29 cellular contexts compared by ENCODE assay signal in the genomic region with DNA sequence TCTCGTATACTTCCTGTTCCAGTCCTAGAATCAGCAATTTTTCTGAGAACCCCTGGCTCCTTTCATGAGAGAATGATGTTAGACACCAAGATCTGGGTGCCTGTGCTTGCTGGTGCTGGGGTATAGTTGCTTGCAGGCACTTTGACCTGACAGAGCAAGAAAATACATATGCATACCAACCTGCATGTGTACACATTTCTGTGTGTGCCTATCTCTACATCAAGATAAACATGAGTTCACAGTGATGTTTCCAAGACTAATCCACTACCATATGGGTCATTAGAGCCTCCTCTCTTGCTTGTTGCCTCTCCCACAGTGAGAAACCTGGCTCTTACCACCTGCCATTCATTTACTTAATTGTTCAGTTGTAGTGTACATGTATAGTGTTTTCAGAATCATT.
"Had no signal": no experiment of that assay in that cellular context is flagged by ENCODE, and none has a peak within 500 bp of the region (broad histone marks: within the 10 kb centered on the region; RNA-seq: fewer than 3 reads in every experiment).

No MANE protein-coding gene starts in this region.

- H3K4me1 Mint-ChIP-seq: activated T-helper 17 cell treated with anti-CD3 and anti-CD28 coated beads, Interleukin-2, amount 50 U/mL, for 72 hours; central memory CD8-positive, alpha-beta T cell; immature natural killer cell; stimulated activated effector memory CD8-positive, alpha-beta T cell treated with anti-CD3 and anti-CD28 coated beads, Interleukin-12 subunit alpha, Interleukin-12 subunit beta, amount 100 ng/mL, for 72 hours had no signal

- H3K27me3 ChIP-seq: colonic mucosa, left lung, neutrophil, stomach, suprapubic skin, transverse colon had no signal

- H3K4me3 ChIP-seq: colonic mucosa, dorsolateral prefrontal cortex, left lung, lung, skin epidermis, stomach, suprapubic skin, transverse colon had no signal

- H3K36me3 ChIP-seq: colonic mucosa, left lung, neutrophil, stomach, suprapubic skin, transverse colon had no signal

- H3K9me3 Mint-ChIP-seq: activated T-helper 17 cell treated with anti-CD3 and anti-CD28 coated beads, Interleukin-2, amount 50 U/mL, for 72 hours; stimulated activated effector memory CD8-positive, alpha-beta T cell treated with anti-CD3 and anti-CD28 coated beads, Interleukin-12 subunit alpha, Interleukin-12 subunit beta, amount 100 ng/mL, for 72 hours had no signal

- H3K27ac ChIP-seq: colonic mucosa, left lung, neutrophil, parathyroid adenoma, skin epidermis, stomach, suprapubic skin, transverse colon had no signal

- H3K9me3 ChIP-seq: colonic mucosa, left lung, neutrophil, stomach, suprapubic skin, transverse colon had no signal

- H3K27me3 Mint-ChIP-seq: activated T-cell treated with anti-CD3 and anti-CD28 coated beads, Interleukin-2, amount 50 U/mL, for 24 hours; activated T-helper 17 cell treated with anti-CD3 and anti-CD28 coated beads, Interleukin-2, amount 50 U/mL, for 72 hours; central memory CD8-positive, alpha-beta T cell; effector memory CD8-positive, alpha-beta T cell; natural killer cell treated with Interleukin-12 subunit alpha and Interleukin-12 subunit beta and Interleukin-15 and Interleukin-18, amount 100 ng/mL, for 72 hours had no signal

- H3K79me2 ChIP-seq: parathyroid adenoma had no signal

- H2AFZ ChIP-seq: parathyroid adenoma had no signal

- H3K4me1 ChIP-seq: colonic mucosa, left lung, parathyroid adenoma, stomach, suprapubic skin, transverse colon had no signal

- H3K36me3 Mint-ChIP-seq: immature natural killer cell; natural killer cell treated with Interleukin-12 subunit alpha and Interleukin-12 subunit beta and Interleukin-15 and Interleukin-18, amount 100 ng/mL, for 72 hours; stimulated activated effector memory CD8-positive, alpha-beta T cell treated with anti-CD3 and anti-CD28 coated beads, Interleukin-12 subunit alpha, Interleukin-12 subunit beta, amount 100 ng/mL, for 72 hours had no signal

- DNase-seq: activated CD4-positive, alpha-beta T cell treated with anti-CD3 and anti-CD28 coated beads for 1 hour; activated CD4-positive, alpha-beta T cell treated with anti-CD3 and anti-CD28 coated beads, Interleukin-2, amount 50 U/mL, for 1 hour; activated T-cell treated with anti-CD3 and anti-CD28 coated beads, Interleukin-2, amount 50 U/mL, for 24 hours; aorta; colonic mucosa; effector memory CD8-positive, alpha-beta T cell; foreskin melanocyte; immature natural killer cell; kidney glomerular epithelial cell; left lung; right cardiac atrium; stimulated activated CD4-positive, alpha-beta T cell treated with anti-CD3 and anti-CD28 coated beads, Interleukin-1b, Interleukin-23, amount 100 ng/mL, for 48 hours; stomach; T-helper 1 cell; transverse colon had no signal

- H3K9ac ChIP-seq: parathyroid adenoma had no signal

- H3K4me3 Mint-ChIP-seq: activated T-cell treated with anti-CD3 and anti-CD28 coated beads, Interleukin-2, amount 50 U/mL, for 24 hours; activated T-helper 17 cell treated with anti-CD3 and anti-CD28 coated beads, Interleukin-2, amount 50 U/mL, for 72 hours; central memory CD8-positive, alpha-beta T cell; effector memory CD8-positive, alpha-beta T cell; immature natural killer cell; natural killer cell treated with Interleukin-12 subunit alpha and Interleukin-12 subunit beta and Interleukin-15 and Interleukin-18, amount 100 ng/mL, for 72 hours; stimulated activated effector memory CD8-positive, alpha-beta T cell treated with anti-CD3 and anti-CD28 coated beads, Interleukin-12 subunit alpha, Interleukin-12 subunit beta, amount 100 ng/mL, for 72 hours had no signal

- FAIRE-seq: endothelial cell of umbilical vein, TTC549 had no signal

- H3K27ac Mint-ChIP-seq: activated naive CD4-positive, alpha-beta T cell treated with anti-CD3 and anti-CD28 coated beads, Interleukin-2, amount 50 U/mL, for 72 hours; activated T-cell treated with anti-CD3 and anti-CD28 coated beads, Interleukin-2, amount 50 U/mL, for 24 hours; activated T-helper 17 cell treated with anti-CD3 and anti-CD28 coated beads, Interleukin-2, amount 50 U/mL, for 72 hours; effector memory CD8-positive, alpha-beta T cell; immature natural killer cell; natural killer cell treated with Interleukin-12 subunit alpha and Interleukin-12 subunit beta and Interleukin-15 and Interleukin-18, amount 100 ng/mL, for 72 hours; stimulated activated effector memory CD8-positive, alpha-beta T cell treated with anti-CD3 and anti-CD28 coated beads, Interleukin-12 subunit alpha, Interleukin-12 subunit beta, amount 100 ng/mL, for 72 hours had no signal

- ATAC-seq: activated naive CD4-positive, alpha-beta T cell treated with anti-CD3 and anti-CD28 coated beads, Interleukin-2, amount 50 U/mL, for 72 hours; activated T-helper 17 cell treated with anti-CD3 and anti-CD28 coated beads, Interleukin-2, amount 50 U/mL, for 72 hours; effector memory CD8-positive, alpha-beta T cell; esophagus mucosa; left lung; natural killer cell treated with Interleukin-12 subunit alpha and Interleukin-12 subunit beta and Interleukin-15 and Interleukin-18, amount 100 ng/mL, for 72 hours; right cardiac atrium; stimulated activated effector memory CD8-positive, alpha-beta T cell treated with anti-CD3 and anti-CD28 coated beads, Interleukin-12 subunit alpha, Interleukin-12 subunit beta, amount 100 ng/mL, for 72 hours had no signal
